In the genomic region with DNA sequence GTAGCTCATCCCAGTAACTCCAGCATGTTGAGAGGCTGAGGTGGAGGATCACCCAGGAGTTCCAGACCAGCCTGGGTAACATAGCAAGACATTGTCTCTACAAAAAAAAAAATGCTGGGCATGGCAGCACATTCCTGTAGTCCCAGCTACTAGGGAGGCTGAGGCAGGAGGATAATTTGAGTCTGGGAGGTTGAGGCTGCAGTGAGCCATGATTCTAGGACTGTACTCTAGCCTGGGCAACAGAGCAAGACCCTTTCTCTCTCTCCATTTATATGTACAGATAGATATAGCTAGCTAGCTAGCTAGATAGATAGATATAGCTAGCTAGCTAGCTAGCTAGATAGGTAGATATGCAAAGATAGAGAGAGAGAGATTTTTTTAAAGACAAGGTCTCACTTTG, we compare ENCODE assay signal across 26 cellular contexts. TPM values are rescaled to one million over a fixed set of nuclear protein-coding genes. Genes with fewer than 3 reads are reported as not detected.
DNase-seq lines count a peak whose midpoint lies in the region; ATAC-seq lines count a peak whose summit lies in the region.
"Had no signal": no experiment of that assay in that cellular context is flagged by ENCODE, and none has a peak within 500 bp of the region (broad histone marks: within the 10 kb centered on the region; RNA-seq: fewer than 3 reads in every experiment).

No MANE protein-coding gene starts in this region.

- H3K27me3 ChIP-seq in CD4-positive, CD25-positive, alpha-beta regulatory T cell (ENCODE audit: control insufficient read depth, insufficient read depth, low read length): no peaks in the 10 kb centered on the region
- no peaks in the 10 kb centered on the region for H3K27me3 ChIP-seq in CD8-positive, alpha-beta memory T cell (ENCODE audit: insufficient read depth, low read length, poor library complexity, severe bottlenecking)
- H3K27me3 ChIP-seq: BLaER1 treated with 17β-estradiol and CSF1 and Interleukin-3, amounts not matched to agents 10 nM and 100 nM; Peyer's patch had no signal

- no peak overlapping the region for H3K4me3 ChIP-seq in CD4-positive, CD25-positive, alpha-beta regulatory T cell (ENCODE audit: low read depth, low read length)
- no peak overlapping the region for H3K4me3 ChIP-seq in CD8-positive, alpha-beta memory T cell (ENCODE audit: low read length)
- H3K4me3 ChIP-seq: BLaER1 treated with 17β-estradiol and CSF1 and Interleukin-3, amounts not matched to agents 10 nM and 100 nM; Peyer's patch; smooth muscle cell had no signal

- peaks cover 22 to 78% (median 52%) of the 10 kb centered on the region in 4 donors for H3K4me1 Mint-ChIP-seq in CD4-positive, CD25-positive, alpha-beta regulatory T cell
- H3K4me1 Mint-ChIP-seq in CD8-positive, alpha-beta memory T cell: peaks cover 53 to 78% (median 77%) of the 10 kb centered on the region in 3 donors
- H3K4me1 Mint-ChIP-seq in T-helper 17 cell: peaks cover 35% of the 10 kb centered on the region
- peaks cover 62 to 75% of the 10 kb centered on the region in 2 donors for H3K4me1 Mint-ChIP-seq in immature natural killer cell

- H3K9me3 Mint-ChIP-seq in CD4-positive, CD25-positive, alpha-beta regulatory T cell: peaks cover 0 to 2% (median 0%) of the 10 kb centered on the region in 7 donors
- peaks cover 0 to 2% (median 0%) of the 10 kb centered on the region in 5 donors for H3K9me3 Mint-ChIP-seq in CD8-positive, alpha-beta memory T cell
- peaks cover 0 to 2% (median 0%) of the 10 kb centered on the region in 6 donors for H3K9me3 Mint-ChIP-seq in immature natural killer cell
- H3K9me3 Mint-ChIP-seq: nephron progenitor cell had no signal

- CTCF ChIA-PET in CD8-positive, alpha-beta memory T cell (lab: Charles Lee): interaction anchor here (1.2 to 4.8 kb wide), 2 partner anchors 19 to 81 kb away, joined by 3 to 20 read pairs; a partner anchor contains a TSS

- ATAC-seq in CD4-positive, CD25-positive, alpha-beta regulatory T cell (ENCODE audit: low read depth in 2 of 2): no peak
- ATAC-seq in T-helper 17 cell (no peak), HG02852 (IDR thresholded peaks at IDR 0.05; ENCODE audit: unreplicated experiment) (no peak)

- H3K27ac Mint-ChIP-seq in CD4-positive, CD25-positive, alpha-beta regulatory T cell: peak overlapping the region; percentile 56 to 96 (median 70)
- H3K27ac Mint-ChIP-seq in CD8-positive, alpha-beta memory T cell: peak overlapping the region; percentile 6 to 94 (median 80)
- H3K27ac Mint-ChIP-seq in T-helper 17 cell: peak overlapping the region; percentile 98
- H3K27ac Mint-ChIP-seq in immature natural killer cell: peak overlapping the region in 4 of 6 donors; percentile 14 to 95 (median 38)
- H3K27ac Mint-ChIP-seq: nephron progenitor cell had no signal

- peaks cover 63% of the 10 kb centered on the region for H3K4me1 ChIP-seq in CD4-positive, CD25-positive, alpha-beta regulatory T cell (ENCODE audit: control insufficient read depth, insufficient read depth, low read length, poor library complexity, severe bottlenecking)
- H3K4me1 ChIP-seq in CD8-positive, alpha-beta memory T cell (ENCODE audit: insufficient read depth, low read length): peaks cover 59% of the 10 kb centered on the region

- POLR2A ChIA-PET in CD8-positive, alpha-beta memory T cell (lab: Charles Lee): interaction anchor here (1.5 kb wide), 1 partner anchor 9 kb away, joined by 3 read pairs; no protein-coding TSS in a partner anchor

- no peaks in the 10 kb centered on the region for H3K9me3 ChIP-seq in CD4-positive, CD25-positive, alpha-beta regulatory T cell (ENCODE audit: control insufficient read depth in 2 of 2, low read length in 2 of 2)
- H3K9me3 ChIP-seq in CD8-positive, alpha-beta memory T cell (ENCODE audit: low read length): no peaks in the 10 kb centered on the region
- H3K9me3 ChIP-seq in T-helper 17 cell (ENCODE audit: control insufficient read depth, low read length, poor library complexity, severe bottlenecking): no peaks in the 10 kb centered on the region
- H3K9me3 ChIP-seq: BLaER1 treated with 17β-estradiol and CSF1 and Interleukin-3, amounts not matched to agents 10 nM and 100 nM; Peyer's patch had no signal

- peaks cover 4% of the 10 kb centered on the region for H3K36me3 Mint-ChIP-seq in CD4-positive, CD25-positive, alpha-beta regulatory T cell
- peaks cover 0 to 7% (median 2%) of the 10 kb centered on the region in 3 donors for H3K36me3 Mint-ChIP-seq in CD8-positive, alpha-beta memory T cell
- H3K36me3 Mint-ChIP-seq in T-helper 17 cell (ENCODE audit: low read depth): no peaks in the 10 kb centered on the region
- no peaks in the 10 kb centered on the region for H3K36me3 Mint-ChIP-seq in immature natural killer cell

- peak overlapping the region; percentile 51 for H3K27ac ChIP-seq in CD4-positive, CD25-positive, alpha-beta regulatory T cell (ENCODE audit: insufficient read depth, low read length, poor library complexity, severe bottlenecking)
- no peak overlapping the region for H3K27ac ChIP-seq in CD8-positive, alpha-beta memory T cell (ENCODE audit: low read depth, low read length)
- H3K27ac ChIP-seq: BLaER1 treated with 17β-estradiol and CSF1 and Interleukin-3, amounts not matched to agents 10 nM and 100 nM had no signal

- no peaks in the 10 kb centered on the region for H3K36me3 ChIP-seq in CD4-positive, CD25-positive, alpha-beta regulatory T cell (ENCODE audit: control insufficient read depth, insufficient read depth, low read length)
- H3K36me3 ChIP-seq in CD8-positive, alpha-beta memory T cell (ENCODE audit: insufficient read depth, low read length): no peaks in the 10 kb centered on the region
- H3K36me3 ChIP-seq: Peyer's patch had no signal

- peak overlapping the region in 2 of 4 donors; percentile 4 to 7 for H3K4me3 Mint-ChIP-seq in CD4-positive, CD25-positive, alpha-beta regulatory T cell
- peak overlapping the region in 1 of 7 donors; percentile 55 for H3K4me3 Mint-ChIP-seq in CD8-positive, alpha-beta memory T cell
- H3K4me3 Mint-ChIP-seq in T-helper 17 cell: no peak overlapping the region
- H3K4me3 Mint-ChIP-seq in immature natural killer cell: no peak overlapping the region
- H3K4me3 Mint-ChIP-seq: nephron progenitor cell had no signal

- DNase-seq in CD4-positive, CD25-positive, alpha-beta regulatory T cell: no peak
- DNase-seq in CD8-positive, alpha-beta memory T cell: no peak
- no peak for DNase-seq in T-helper 17 cell
- no peak for DNase-seq in immature natural killer cell
- no peak for DNase-seq in NCI-H2081 treated with DMSO at 0.1 percent for 48 hours (lab: John Stamatoyannopoulos, UW)
- no peak for DNase-seq in HuH-7.5 (ENCODE audit: low spot score)
- DNase-seq in superior temporal gyrus (ENCODE audit: extremely low spot score): no peak
- DNase-seq: activated CD4-positive, CD25-positive, alpha-beta regulatory T cell; activated gamma-delta T cell treated with Interleukin-2 at 50 U/mL for 16 hours; amygdala; effector memory CD4-positive, alpha-beta T cell; EL; erythroblast; glutamatergic neuron; kidney; NCI-H187; NCI-H526; nephron progenitor cell; Peyer's patch; SIG-M5; stimulated activated CD4-positive, alpha-beta T cell treated with anti-CD3 and anti-CD28 coated beads, Interleukin-2, amount 100 ng/mL, for 24 hours; substantia nigra; SW 1271 had no signal

- H3K27me3 Mint-ChIP-seq in CD4-positive, CD25-positive, alpha-beta regulatory T cell: no peaks in the 10 kb centered on the region
- peaks cover 0 to 3% of the 10 kb centered on the region in 2 donors for H3K27me3 Mint-ChIP-seq in CD8-positive, alpha-beta memory T cell
- H3K27me3 Mint-ChIP-seq in T-helper 17 cell: no peaks in the 10 kb centered on the region
- peaks cover 6 to 9% (median 9%) of the 10 kb centered on the region in 3 donors for H3K27me3 Mint-ChIP-seq in immature natural killer cell (ENCODE audit: low read depth in 3 of 3)

RNA-seq across cellular contexts. Expression of a gene that starts 20.4 kb away (rescaled TPM):
- 89.6 TPM for total RNA-seq in CD4-positive, CD25-positive, alpha-beta regulatory T cell
- polyA plus RNA-seq in CD4-positive, CD25-positive, alpha-beta regulatory T cell: 10 to 100 TPM; 18.7 to 23.4 (median 22.9) TPM
- total RNA-seq in CD8-positive, alpha-beta memory T cell: 10 to 100 TPM; 53.3 to 61.9 TPM
- polyA plus RNA-seq in CD8-positive, alpha-beta memory T cell: 18.8 TPM
- total RNA-seq in T-helper 17 cell: 10 to 100 TPM; 55.9 to 64.4 TPM
- polyA plus RNA-seq in immature natural killer cell: 10 to 100 TPM; 16.5 to 26.8 (median 19.3) TPM

Comparison
In these comparisons a context has a peak if more than half of its experiments do, and no peak if none do; other contexts are left out.
1. H3K27ac Mint-ChIP-seq: peak in every context shown above with its lines; median percentile 98 in T-helper 17 cell; 80 in CD8-positive, alpha-beta memory T cell; 70 in CD4-positive, CD25-positive, alpha-beta regulatory T cell; 38 in immature natural killer cell.